In the genomic region with DNA sequence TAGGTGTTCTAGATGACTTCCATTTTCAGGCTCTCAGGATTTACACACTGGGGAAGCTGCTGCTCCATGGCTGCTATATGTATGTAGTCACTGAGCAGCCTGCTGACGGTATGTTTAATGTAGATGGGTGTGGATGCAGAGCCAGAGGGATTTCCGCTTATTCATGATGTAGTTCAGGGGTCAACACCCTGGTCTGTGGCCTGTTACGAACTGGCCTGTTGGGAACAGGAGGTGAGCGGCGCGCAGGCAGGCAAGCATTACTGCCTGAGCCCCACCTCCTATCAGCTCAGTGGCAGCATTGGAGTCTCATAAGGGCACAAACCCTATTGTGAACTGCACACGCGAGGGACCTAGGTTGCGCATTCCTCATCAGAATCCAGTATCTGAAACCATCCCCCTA, we compare ENCODE assay signal across 18 cellular contexts.
"Had no signal": no experiment of that assay in that cellular context is flagged by ENCODE, and none has a peak within 500 bp of the region (broad histone marks: within the 10 kb centered on the region; RNA-seq: fewer than 3 reads in every experiment).

No MANE protein-coding gene starts in this region.

- H3K27me3 ChIP-seq: brain microvascular endothelial cell, colonic mucosa, esophagus muscularis mucosa, gastroesophageal sphincter, heart left ventricle, ovary, sigmoid colon had no signal

- H3K9me3 Mint-ChIP-seq: central memory CD8-positive, alpha-beta T cell; stimulated activated memory B cell treated with anti-CD40 and anti-IgM and Interleukin-4, amounts not matched to agents 10 μg/mL and 1 μg/mL and 100 μg/mL, for 72 hours had no signal

- ATAC-seq: activated CD8-positive, alpha-beta T cell treated with anti-CD3 and anti-CD28 coated beads, Interleukin-2, amount 10 ng/mL, durations not matched to agents 7 days and 5 days; gastroesophageal sphincter; left lobe of liver; stimulated activated memory B cell treated with anti-CD40 and anti-IgM and Interleukin-4, amounts not matched to agents 10 μg/mL and 1 μg/mL and 100 μg/mL, for 72 hours had no signal

- H3K36me3 ChIP-seq: ovary had no signal

- H3K27ac ChIP-seq: brain microvascular endothelial cell, colonic mucosa, esophagus muscularis mucosa, gastroesophageal sphincter, heart left ventricle, ovary, sigmoid colon had no signal

- H3K27me3 Mint-ChIP-seq: central memory CD8-positive, alpha-beta T cell; stimulated activated memory B cell treated with anti-CD40 and anti-IgM and Interleukin-4, amounts not matched to agents 10 μg/mL and 1 μg/mL and 100 μg/mL, for 72 hours had no signal

- DNase-seq: activated CD4-positive, alpha-beta T cell treated with anti-CD3 and anti-CD28 coated beads for 4 hours; activated CD8-positive, alpha-beta memory T cell treated with anti-CD3 and anti-CD28 coated beads, Interleukin-2, amount 50 U/mL, for 48 hours; activated CD8-positive, alpha-beta T cell treated with anti-CD3 and anti-CD28 coated beads, Interleukin-2, amount 10 ng/mL, durations not matched to agents 7 days and 5 days; activated naive CD4-positive, alpha-beta T cell; anterior cingulate cortex; brain microvascular endothelial cell; colonic mucosa; heart left ventricle; kidney; ovary; sigmoid colon; stimulated activated CD4-positive, alpha-beta T cell treated with anti-CD3 and anti-CD28 coated beads, Interleukin-4, amount 100 ng/mL, for 4 hours; SW 1271 had no signal

- H3K4me1 ChIP-seq: colonic mucosa had no signal

- H3K27ac Mint-ChIP-seq: activated CD8-positive, alpha-beta T cell treated with anti-CD3 and anti-CD28 coated beads, Interleukin-2, amount 10 ng/mL, durations not matched to agents 7 days and 5 days; stimulated activated memory B cell treated with anti-CD40 and anti-IgM and Interleukin-4, amounts not matched to agents 10 μg/mL and 1 μg/mL and 100 μg/mL, for 72 hours had no signal

- H3K4me3 ChIP-seq: colonic mucosa, esophagus muscularis mucosa, gastroesophageal sphincter, heart left ventricle, ovary, sigmoid colon had no signal

- H3K4me3 Mint-ChIP-seq: activated CD8-positive, alpha-beta T cell treated with anti-CD3 and anti-CD28 coated beads, Interleukin-2, amount 10 ng/mL, durations not matched to agents 7 days and 5 days; central memory CD8-positive, alpha-beta T cell; stimulated activated memory B cell treated with anti-CD40 and anti-IgM and Interleukin-4, amounts not matched to agents 10 μg/mL and 1 μg/mL and 100 μg/mL, for 72 hours had no signal
